1 cellular context compared by ENCODE assay signal in genomic region chr17:6640536-6641373, GRCh38.
TF ChIP-seq lines count a peak whose summit lies in the region.

Gene KIAA0753 (minus strand): TSS chr17:6640711. CDS start chr17:6635103, 5,608 bp downstream.
Gene TXNDC17 (plus strand): TSS chr17:6641060. CDS start chr17:6641083, 23 bp downstream.

TF ChIP-seq in HEK293, 187 proteins besides CTCF, POLR2A, EP300 and RAD21 (continued from another document and continues in another):
- TF ChIP-seq ZBTB11 (tag by site-specific recombination; conservative IDR thresholded peaks at IDR 0.05; ENCODE audit: low read depth) (peak; percentile 89), SCRT2 (tag by site-specific recombination; IDR thresholded peaks at IDR 0.05) (peak; percentile 86), TCF7L2 (IDR thresholded peaks at IDR 0.05; ENCODE audit: borderline replicate concordance, low read depth, low read length) (peak; percentile 60; the same call in 1 of the 2 replicates), HOXC10 (CRISPR knock-in tag; IDR thresholded peaks at IDR 0.05) (no peak), ZNF24 (tag by site-specific recombination; IDR thresholded peaks at IDR 0.05) (peak; percentile 67; the same call in 1 of the 2 replicates), ZNF555 (tag by site-specific recombination; conservative IDR thresholded peaks at IDR 0.05) (no peak), PRDM10 (tag by site-specific recombination; IDR thresholded peaks at IDR 0.05) (no peak), ELK4 (IDR thresholded peaks at IDR 0.05; ENCODE audit: borderline replicate concordance, low read depth, low read length) (peak; percentile 95), ZNF639 (tag by site-specific recombination; IDR thresholded peaks at IDR 0.05) (peak; percentile 27; the same call in 1 of the 2 replicates), ZNF398 (tag by site-specific recombination; IDR thresholded peaks at IDR 0.05) (0 out of 2 replicates have a peak, but pooled peaks have one; percentile 68), GLIS2 (tag by site-specific recombination; IDR thresholded peaks at IDR 0.05) (peak; percentile 92), ZBTB8A (tag by site-specific recombination; IDR thresholded peaks at IDR 0.05) (peak; percentile 31; the same call in 1 of the 2 replicates), ZNF362 (tag by site-specific recombination; IDR thresholded peaks at IDR 0.05) (no peak), ZNF239 (tag by site-specific recombination; IDR thresholded peaks at IDR 0.05) (no peak), ZNF664 (tag by site-specific recombination; IDR thresholded peaks at IDR 0.05) (0 out of 2 replicates have a peak, but pooled peaks have one; percentile 28), ZSCAN23 (tag by site-specific recombination; IDR thresholded peaks at IDR 0.05) (0 out of 2 replicates have a peak, but pooled peaks have one; percentile 51), ZBTB6 (tag by site-specific recombination; IDR thresholded peaks at IDR 0.05) (peak; percentile 59), ZEB2 (tag by site-specific recombination; IDR thresholded peaks at IDR 0.05) (peak; percentile 81), BCL11A (tag by site-specific recombination; IDR thresholded peaks at IDR 0.05; ENCODE audit: low read depth) (0 out of 2 replicates have a peak, but pooled peaks have one; percentile 79), SP3 (tag by site-specific recombination; IDR thresholded peaks at IDR 0.05) (peak; percentile 94), KLF8 (tag by site-specific recombination; IDR thresholded peaks at IDR 0.05) (peak; percentile 92), ZNF2 (tag by site-specific recombination; IDR thresholded peaks at IDR 0.05) (peak; percentile 65; the same call in 1 of the 2 replicates), PATZ1 (tag by site-specific recombination; IDR thresholded peaks at IDR 0.05) (peak; percentile 96), ZXDB (tag by site-specific recombination; IDR thresholded peaks at IDR 0.05) (peak; percentile 86), SP2 (tag by site-specific recombination; IDR thresholded peaks at IDR 0.05) (peak; percentile 91), ZNF654 (tag by site-specific recombination; IDR thresholded peaks at IDR 0.05; ENCODE audit: low read depth) (peak; percentile 4; the same call in 1 of the 2 replicates), ZFP69B (tag by site-specific recombination; IDR thresholded peaks at IDR 0.05) (0 out of 2 replicates have a peak, but pooled peaks have one; percentile 53), IKZF3 (tag by site-specific recombination; IDR thresholded peaks at IDR 0.05) (no peak), ZNF324 (tag by site-specific recombination; IDR thresholded peaks at IDR 0.05) (peak; percentile 74; the same call in 1 of the 2 replicates), KLF10 (tag by site-specific recombination; IDR thresholded peaks at IDR 0.05) (peak; percentile 81), YY1 (tag by site-specific recombination; IDR thresholded peaks at IDR 0.05) (peak; percentile 43), ZNF423 (tag by site-specific recombination; IDR thresholded peaks at IDR 0.05) (no peak), ZNF610 (tag by site-specific recombination; IDR thresholded peaks at IDR 0.05; ENCODE audit: borderline replicate concordance) (0 out of 2 replicates have a peak, but pooled peaks have one; percentile 39), OVOL3 (tag by site-specific recombination; IDR thresholded peaks at IDR 0.05) (no peak), ZFP3 (tag by site-specific recombination; IDR thresholded peaks at IDR 0.05; ENCODE audit: low read depth) (no peak), KLF17 (tag by site-specific recombination; IDR thresholded peaks at IDR 0.05) (peak; percentile 86), ZNF660 (tag by site-specific recombination; IDR thresholded peaks at IDR 0.05) (peak; percentile 93), ZBTB21 (tag by site-specific recombination; IDR thresholded peaks at IDR 0.05) (0 out of 2 replicates have a peak, but pooled peaks have one; percentile 23), PBX3 (CRISPR knock-in tag; IDR thresholded peaks at IDR 0.05) (0 out of 2 replicates have a peak, but pooled peaks have one; percentile 16)
